In genomic region chr6:160832422-160832821, GRCh38 we compare ENCODE assay signal across 25 cellular contexts.
DNase-seq lines count a peak whose midpoint lies in the region; ATAC-seq, FAIRE-seq and TF ChIP-seq lines count a peak whose summit lies in the region.
"Had no signal": no experiment of that assay in that cellular context is flagged by ENCODE, and none has a peak within 500 bp of the region (broad histone marks: within the 10 kb centered on the region; RNA-seq: fewer than 3 reads in every experiment).

No MANE protein-coding gene starts in this region.

- DNase-seq in Panc1 (ENCODE audit: low read depth, low spot score) (no peak), K562 (ENCODE audit: extremely low read depth in 1 of 4, low spot score in 3 of 4) (no peak), epithelial cell of esophagus (ENCODE audit: low read depth) (peak; percentile 23), pancreas (no peak), right lobe of liver (no peak), upper lobe of right lung (no peak)
- DNase-seq in activated CD4-positive, alpha-beta T cell treated with anti-CD3 and anti-CD28 coated beads, Interleukin-2, amount 50 U/mL, for 1 hour, result no peak
- DNase-seq: 8988T; ACHN; BE2C; C1 segment of cervical spinal cord; CD4-positive, alpha-beta memory T cell; CD4-positive, CD25-positive, alpha-beta regulatory T cell; CD8-positive, alpha-beta memory T cell; COR-L47; DMS 273 treated with DMSO at 0.1 percent for 48 hours; DMS153; DMS53; DMS79; DND-41; EL; GDM1 had no signal

- FAIRE-seq in K562 (lab: Jason Lieb, UNC), result no peak
- FAIRE-seq in pancreas (lab: Jason Lieb, UNC), result peak; percentile 9
- FAIRE-seq: GM12891, GM19239 had no signal

- H3K9me1 ChIP-seq in K562 (ENCODE audit: control insufficient read depth, insufficient read depth, low read length), result no peaks in the 10 kb centered on the region

- intact Hi-C loops in Panc1 (cut with micrococcal nuclease; ENCODE audit: unreplicated experiment), result no loop called here
- intact Hi-C loops in K562 (cut with micrococcal nuclease), result no loop called here
- intact Hi-C loops in pancreas (cut with DNase I), result no loop called here
- intact Hi-C loops in right lobe of liver (cut with DNase I), result no loop called here
- intact Hi-C loops in upper lobe of right lung (cut with DNase I), result no loop called here

- BruUV-seq in Panc1 (replicated peaks; lab: Mats Ljungman, UMichigan), result no TSS peak
- BruUV-seq in K562 (replicated peaks; lab: Mats Ljungman, UMichigan), result no TSS peak

- no peak for ATAC-seq in Panc1
- ATAC-seq in K562, result no peak
- ATAC-seq in pancreas, result no peak
- ATAC-seq in right lobe of liver, result no peak
- ATAC-seq in upper lobe of right lung, result no peak

- H2AFZ ChIP-seq in K562 (ENCODE audit: low read depth, low read length), result no peak overlapping the region

- H3K27me3 ChIP-seq in Panc1 (ENCODE audit: control insufficient read depth, insufficient read depth, low read length), result no peaks in the 10 kb centered on the region
- no peaks in the 10 kb centered on the region for H3K27me3 ChIP-seq in K562 (ENCODE audit: control insufficient read depth in 2 of 2, insufficient read depth in 2 of 2, low read length in 2 of 2)
- H3K27me3 ChIP-seq in pancreas, result peaks cover 0 to 3% (median 0%) of the 10 kb centered on the region in 4 donors
- H3K27me3 ChIP-seq in right lobe of liver, result no peaks in the 10 kb centered on the region
- H3K27me3 ChIP-seq in upper lobe of right lung, result no peaks in the 10 kb centered on the region
- H3K27me3 ChIP-seq: BE2C, BLaER1 had no signal

- no peak for TF ChIP-seq CTCF in Panc1 (IDR thresholded peaks at IDR 0.05)
- no peak for TF ChIP-seq CTCF in K562 (IDR thresholded peaks at IDR 0.05 in 2 of 3, conservative IDR thresholded peaks at IDR 0.05 in 1 of 3; ENCODE audit: insufficient read depth in 2 of 3, low read depth in 1 of 3, low read length in 3 of 3)
- no peak for TF ChIP-seq CTCF in epithelial cell of esophagus (IDR thresholded peaks at IDR 0.05; ENCODE audit: insufficient read depth, low read depth, low read length, missing control alignments)
- no peak for TF ChIP-seq CTCF in pancreas (IDR thresholded peaks at IDR 0.05)
- no peak for TF ChIP-seq CTCF in right lobe of liver (IDR thresholded peaks at IDR 0.05)
- TF ChIP-seq CTCF in upper lobe of right lung (IDR thresholded peaks at IDR 0.05), result no peak

- H3K4me1 ChIP-seq in Panc1 (ENCODE audit: control insufficient read depth, insufficient read depth, low read length) (no peaks in the 10 kb centered on the region), K562 (replicated peaks in 1 of 2; ENCODE audit: control insufficient read depth in 2 of 2, insufficient read depth in 2 of 2, low read length in 2 of 2) (0 out of 5 replicates have a peak, but pooled peaks cover 0 to 4% of the 10 kb centered on the region in 2 experiments), pancreas (no peaks in the 10 kb centered on the region), right lobe of liver (no peaks in the 10 kb centered on the region), upper lobe of right lung (no peaks in the 10 kb centered on the region)
- H3K4me1 ChIP-seq: BE2C, BLaER1 had no signal

- no peak overlapping the region for H3K4me3 ChIP-seq in Panc1 (ENCODE audit: low read depth in 2 of 2, low read length in 2 of 2)
- H3K4me3 ChIP-seq in K562, result no peak overlapping the region
- no peak overlapping the region for H3K4me3 ChIP-seq in epithelial cell of esophagus (ENCODE audit: low read length)
- no peak overlapping the region for H3K4me3 ChIP-seq in pancreas
- no peak overlapping the region for H3K4me3 ChIP-seq in right lobe of liver
- H3K4me3 ChIP-seq in upper lobe of right lung, result no peak overlapping the region
- H3K4me3 ChIP-seq: BLaER1 had no signal

- H3K4me2 ChIP-seq in K562 (ENCODE audit: insufficient read depth, low read length), result no peak overlapping the region
- H3K4me2 ChIP-seq: BLaER1 had no signal

- POLR2A ChIA-PET in Panc1 (lab: Charles Lee), result no interaction called here
- POLR2A ChIA-PET in K562 (lab: Yijun Ruan, JAX), result no interaction called here

- in situ Hi-C loops in Panc1 (cut with HindIII; ENCODE audit: low pct_unique_long_range_greater_than_20kb, low sequenced_read_pairs), result loop anchor here (5.0 kb wide), 1 partner anchor 55 kb away; no protein-coding TSS in a partner anchor
- in situ Hi-C loops in K562 (cut with MboI), result no loop called here

- H3K9ac ChIP-seq in K562 (ENCODE audit: insufficient read depth in 1 of 2, low read depth in 2 of 2, low read length in 2 of 2), result no peak overlapping the region
- H3K9ac ChIP-seq: BLaER1 had no signal

- no peak for TF ChIP-seq RAD21 in K562 (CRISPR knock-in tag; conservative IDR thresholded peaks at IDR 0.05 in 1 of 2, IDR thresholded peaks at IDR 0.05 in 1 of 2)

- CTCF ChIA-PET in Panc1 (lab: Charles Lee), result no interaction called here
- CTCF ChIA-PET in K562 (lab: Yijun Ruan, JAX; ENCODE audit: low intra/inter-chr PET ratio), result no interaction called here

- no peak for TF ChIP-seq EP300 in K562 (IDR thresholded peaks at IDR 0.05; ENCODE audit: low read length)

- H3K36me3 ChIP-seq in Panc1 (ENCODE audit: control insufficient read depth, insufficient read depth, low read length), result no peaks in the 10 kb centered on the region
- no peaks in the 10 kb centered on the region for H3K36me3 ChIP-seq in K562 (ENCODE audit: control insufficient read depth, insufficient read depth, low read length)
- no peaks in the 10 kb centered on the region for H3K36me3 ChIP-seq in pancreas
- H3K36me3 ChIP-seq in right lobe of liver, result no peaks in the 10 kb centered on the region
- H3K36me3 ChIP-seq in upper lobe of right lung, result no peaks in the 10 kb centered on the region
- H3K36me3 ChIP-seq: BE2C, BLaER1 had no signal

- 29% methylated on average over 2 of the region's 2 CpGs for WGBS in K562 (ENCODE audit: insufficient coverage, low coverage, missing lambda C conversion rate)
- WGBS in pancreas, 2 donors, result 69 to 79% methylated on average over 2 of the region's 2 CpGs
- 64% methylated on average over 2 of the region's 2 CpGs for WGBS in right lobe of liver (ENCODE audit: insufficient coverage, low coverage, low lambda C conversion rate, missing lambda C conversion rate)

- H3K79me2 ChIP-seq in K562 (ENCODE audit: control insufficient read depth, insufficient read depth, low read length), result no peaks in the 10 kb centered on the region

- H3K27ac ChIP-seq in Panc1 (ENCODE audit: low read length), result peak overlapping the region; percentile 54; the same call in 1 of the 2 replicates
- H3K27ac ChIP-seq in K562 (ENCODE audit: extremely low read depth, low read depth, low read length), result no peak overlapping the region
- H3K27ac ChIP-seq in pancreas, result no peak overlapping the region
- no peak overlapping the region for H3K27ac ChIP-seq in right lobe of liver
- no peak overlapping the region for H3K27ac ChIP-seq in upper lobe of right lung
- H3K27ac ChIP-seq: BLaER1 had no signal

- no peaks in the 10 kb centered on the region for H3K9me3 ChIP-seq in Panc1 (ENCODE audit: control insufficient read depth, insufficient read depth, low read depth, low read length)
- no peaks in the 10 kb centered on the region; the same call in 1 of the 2 replicates for H3K9me3 ChIP-seq in K562 (replicated peaks; ENCODE audit: control insufficient read depth, insufficient read depth, low read depth, low read length)
- H3K9me3 ChIP-seq in pancreas, result no peaks in the 10 kb centered on the region
- H3K9me3 ChIP-seq in right lobe of liver, result no peaks in the 10 kb centered on the region
- H3K9me3 ChIP-seq in upper lobe of right lung, result no peaks in the 10 kb centered on the region
- H3K9me3 ChIP-seq: BE2C, BLaER1 had no signal

- H4K20me1 ChIP-seq in K562 (replicated peaks; ENCODE audit: control insufficient read depth, insufficient read depth, low read length), result no peaks in the 10 kb centered on the region
- H4K20me1 ChIP-seq: BLaER1 had no signal

- TF ChIP-seq POLR2A in K562 (conservative IDR thresholded peaks at IDR 0.05), result no peak
- TF ChIP-seq POLR2A in right lobe of liver (IDR thresholded peaks at IDR 0.05), result no peak

TF ChIP-seq in K562, 482 proteins besides CTCF, POLR2A, EP300 and RAD21 (continues in another document):
- TF ChIP-seq FOSL1 (tag; conservative IDR thresholded peaks at IDR 0.05), result peak; percentile 73
- no peak for TF ChIP-seq SMAD3 (CRISPR knock-in tag; conservative IDR thresholded peaks at IDR 0.05)
- TF ChIP-seq LARP7 (IDR thresholded peaks at IDR 0.05), result no peak
- TF ChIP-seq POLR2AphosphoS5 (IDR thresholded peaks at IDR 0.05; ENCODE audit: control insufficient read depth, insufficient read depth, low read depth, low read length), result no peak
- TF ChIP-seq ZNF280A (IDR thresholded peaks at IDR 0.05; ENCODE audit: low read depth, partially characterized antibody), result no peak
- 0 out of 2 replicates have a peak, but pooled peaks have one; percentile 31 for TF ChIP-seq JUND (IDR thresholded peaks at IDR 0.05; ENCODE audit: borderline replicate concordance, low read depth, low read length)
- 0 out of 3 replicates have a peak, but pooled peaks have one; percentile 13 for TF ChIP-seq JUND (tag; IDR thresholded peaks at IDR 0.05; ENCODE audit: borderline replicate concordance, low read depth, low read length)
- TF ChIP-seq ZBTB12 (CRISPR knock-in tag; IDR thresholded peaks at IDR 0.05), result no peak
